Comparison of ENCODE assay signal across 11 cellular contexts in genomic region chr6:24574809-24575208, GRCh38.
DNase-seq lines count a peak whose midpoint lies in the region; ATAC-seq, FAIRE-seq and TF ChIP-seq lines count a peak whose summit lies in the region.
"Had no signal": no experiment of that assay in that cellular context is flagged by ENCODE, and none has a peak within 500 bp of the region (broad histone marks: within the 10 kb centered on the region; RNA-seq: fewer than 3 reads in every experiment).

No MANE protein-coding gene starts in this region.

- H3K27me3 ChIP-seq in GM06990 (replicated peaks; ENCODE audit: control insufficient read depth, insufficient read depth, low read length) (no peaks in the 10 kb centered on the region), K562 (ENCODE audit: control insufficient read depth in 2 of 2, insufficient read depth in 2 of 2, low read length in 2 of 2) (peaks cover 35 to 39% of the 10 kb centered on the region in 2 experiments)

- FAIRE-seq in K562 (lab: Jason Lieb, UNC) = no peak

- H3K36me3 ChIP-seq in GM06990 (ENCODE audit: control insufficient read depth, insufficient read depth, low read length) = no peaks in the 10 kb centered on the region
- H3K36me3 ChIP-seq in K562 (ENCODE audit: control insufficient read depth, insufficient read depth, low read length) = no peaks in the 10 kb centered on the region
- no peaks in the 10 kb centered on the region for H3K36me3 ChIP-seq in mucosa of descending colon (ENCODE audit: low read depth)
- H3K36me3 ChIP-seq: SJSA1 had no signal

- H4K20me1 ChIP-seq in K562 (replicated peaks; ENCODE audit: control insufficient read depth, insufficient read depth, low read length) = no peaks in the 10 kb centered on the region

- in situ Hi-C loops in K562 (cut with MboI) = loop anchor here (10.0 kb wide), 1 partner anchor 190 kb away; no protein-coding TSS in a partner anchor

- H3K27ac ChIP-seq in K562 (ENCODE audit: extremely low read depth, low read depth, low read length) = no peak overlapping the region
- H3K27ac ChIP-seq: SJSA1 had no signal

- DNase-seq in GM06990 (ENCODE audit: extremely low read depth, insufficient read length) (no peak), K562 (ENCODE audit: extremely low read depth in 1 of 4, low spot score in 3 of 4) (no peak), SW480 (ENCODE audit: low spot score) (no peak), AG20443 (ENCODE audit: low spot score) (no peak), mucosa of descending colon (no peak)
- no peak for DNase-seq in stimulated activated CD4-positive, alpha-beta T cell treated with anti-CD3 and anti-CD28 coated beads, Interleukin-12 subunit alpha, Interleukin-12 subunit beta, amount 100 ng/mL, for 4 hours
- DNase-seq: activated naive CD4-positive, alpha-beta T cell treated with anti-CD3 and anti-CD28 coated beads, Interleukin-2, amount 50 U/mL, for 16 hours; CD8-positive, alpha-beta T cell had no signal

- H3K4me1 ChIP-seq in K562 (replicated peaks in 1 of 2; ENCODE audit: control insufficient read depth in 2 of 2, insufficient read depth in 2 of 2, low read length in 2 of 2) (no peaks in the 10 kb centered on the region), mucosa of descending colon (ENCODE audit: low read depth) (no peaks in the 10 kb centered on the region)
- H3K4me1 ChIP-seq: SJSA1 had no signal

- TF ChIP-seq EP300 in K562 (IDR thresholded peaks at IDR 0.05; ENCODE audit: low read length) = no peak

- POLR2A ChIA-PET in K562 (lab: Yijun Ruan, JAX) = interaction anchor here (0.6 kb wide), 1 partner anchor 118 kb away, joined by 4 read pairs; no protein-coding TSS in a partner anchor

- H3K9me3 ChIP-seq in K562 (replicated peaks; ENCODE audit: control insufficient read depth, insufficient read depth, low read depth, low read length) (no peaks in the 10 kb centered on the region), mucosa of descending colon (no peaks in the 10 kb centered on the region)
- H3K9me3 ChIP-seq: SJSA1 had no signal

- no peaks in the 10 kb centered on the region for H3K79me2 ChIP-seq in K562 (ENCODE audit: control insufficient read depth, insufficient read depth, low read length)

- H3K9ac ChIP-seq in K562 (ENCODE audit: insufficient read depth in 1 of 2, low read depth in 2 of 2, low read length in 2 of 2) = no peak overlapping the region

- intact Hi-C loops in K562 (cut with micrococcal nuclease) (no loop called here), mucosa of descending colon (cut with DNase I, micrococcal nuclease) (no loop called here)

- H2AFZ ChIP-seq in K562 (ENCODE audit: low read depth, low read length) = no peak overlapping the region

- no TSS peak for BruUV-seq in K562 (replicated peaks; lab: Mats Ljungman, UMichigan)

- peak; percentile 1 for TF ChIP-seq CTCF in GM06990 (IDR thresholded peaks at IDR 0.05; ENCODE audit: insufficient read depth, low read length, poor library complexity, severe bottlenecking)
- no peak for TF ChIP-seq CTCF in K562 (IDR thresholded peaks at IDR 0.05 in 2 of 3, conservative IDR thresholded peaks at IDR 0.05 in 1 of 3; ENCODE audit: insufficient read depth in 2 of 3, low read depth in 1 of 3, low read length in 3 of 3)
- no peak for TF ChIP-seq CTCF in mucosa of descending colon (IDR thresholded peaks at IDR 0.05)

- WGBS in K562 (ENCODE audit: insufficient coverage, low coverage, missing lambda C conversion rate) = 2% methylated on average over 4 of the region's 4 CpGs

- H3K4me2 ChIP-seq in K562 (ENCODE audit: insufficient read depth, low read length) = no peak overlapping the region

- no peaks in the 10 kb centered on the region for H3K9me1 ChIP-seq in K562 (ENCODE audit: control insufficient read depth, insufficient read depth, low read length)

- ATAC-seq in GM19468 (IDR thresholded peaks at IDR 0.05; ENCODE audit: extremely low read depth, unreplicated experiment) (peak; percentile 88), HG03175 (IDR thresholded peaks at IDR 0.05; ENCODE audit: unreplicated experiment) (peak; percentile 70), K562 (peak; percentile 54; the same call in 2 of the 3 replicates), mucosa of descending colon (no peak)
- ATAC-seq: CD8-positive, alpha-beta T cell had no signal

- no peak for TF ChIP-seq POLR2A in K562 (conservative IDR thresholded peaks at IDR 0.05)

- CTCF ChIA-PET in K562 (lab: Yijun Ruan, JAX; ENCODE audit: low intra/inter-chr PET ratio) = no interaction called here

- no peak for TF ChIP-seq RAD21 in K562 (CRISPR knock-in tag; conservative IDR thresholded peaks at IDR 0.05 in 1 of 2, IDR thresholded peaks at IDR 0.05 in 1 of 2)

- H3K4me3 ChIP-seq in GM06990 (replicated peaks; ENCODE audit: low read depth, low read length) = no peak overlapping the region
- no peak overlapping the region for H3K4me3 ChIP-seq in K562
- H3K4me3 ChIP-seq in mucosa of descending colon = no peak overlapping the region
- H3K4me3 ChIP-seq: SJSA1 had no signal

TF ChIP-seq in K562, 482 proteins besides CTCF, POLR2A, EP300 and RAD21:
- TF ChIP-seq MCM2 (IDR thresholded peaks at IDR 0.05; ENCODE audit: low read depth) (no peak), MEIS2 (IDR thresholded peaks at IDR 0.05; ENCODE audit: partially characterized antibody) (no peak), ZNF592 (IDR thresholded peaks at IDR 0.05) (no peak), HNRNPL (IDR thresholded peaks at IDR 0.05; ENCODE audit: low read depth, low read length) (no peak), THRB (CRISPR knock-in tag; conservative IDR thresholded peaks at IDR 0.05) (no peak), ZNF146 (CRISPR knock-in tag; IDR thresholded peaks at IDR 0.05; ENCODE audit: unreplicated experiment) (no peak), PRMT5 (CRISPR knock-in tag; IDR thresholded peaks at IDR 0.05) (no peak)
